ENCODE assay signal across 1 cellular context in genomic region chr1:178091454-178091853, GRCh38.
TF ChIP-seq lines count a peak whose summit lies in the region.

No MANE protein-coding gene starts in this region.

TF ChIP-seq in HEK293, 187 proteins besides CTCF, POLR2A, EP300 and RAD21 (continued from another document):
- peak; percentile 76 for TF ChIP-seq ZNF580 (tag by site-specific recombination; IDR thresholded peaks at IDR 0.05)
TF ChIP-seq in HEK293: peak in this region for 2; not testable (repeated sequence) for 185.
